10 cellular contexts compared by ENCODE assay signal in the genomic region with DNA sequence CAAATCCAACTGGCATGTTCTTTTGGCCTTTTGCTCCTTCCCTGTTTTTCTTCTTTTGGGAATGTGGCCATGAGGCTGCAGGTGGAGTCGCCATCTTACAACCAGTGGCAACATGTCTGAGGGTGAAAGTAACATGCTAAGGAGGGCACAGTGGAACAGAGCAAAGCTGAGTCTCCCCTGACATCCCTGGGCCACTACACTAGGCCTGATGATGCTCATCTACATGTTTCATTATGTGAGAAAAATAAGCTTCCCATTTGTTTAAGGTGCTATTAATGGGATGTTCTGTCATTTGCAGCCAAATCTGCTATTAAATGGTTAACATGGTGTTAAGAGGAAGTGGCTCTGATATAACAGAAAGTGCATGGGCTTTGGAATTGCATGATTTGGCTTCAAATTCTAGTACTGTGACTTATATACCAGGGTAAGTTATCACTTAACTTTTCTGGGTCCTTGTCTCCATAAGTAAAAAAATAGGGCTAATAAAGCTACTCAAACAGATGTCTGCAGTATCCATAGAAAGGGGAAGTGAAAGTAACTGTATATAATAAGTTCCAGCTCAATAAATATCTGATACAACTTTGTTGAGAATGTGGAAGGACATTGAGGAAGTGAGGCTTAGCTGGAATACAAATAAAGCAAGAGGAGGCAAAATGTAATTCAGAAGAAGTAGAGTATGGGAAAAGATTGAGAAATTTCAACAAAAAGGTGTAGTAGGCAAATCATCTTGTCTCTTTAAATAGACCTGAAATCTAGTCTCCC.
A peak's percentile ranks its signal among the peaks of the same experiment; 100 is the strongest.
DNase-seq lines count a peak whose midpoint lies in the region; ATAC-seq and TF ChIP-seq lines count a peak whose summit lies in the region.
"Had no signal": no experiment of that assay in that cellular context is flagged by ENCODE, and none has a peak within 500 bp of the region (broad histone marks: within the 10 kb centered on the region; RNA-seq: fewer than 3 reads in every experiment).

No MANE protein-coding gene starts in this region.

- peaks cover 45% of the 10 kb centered on the region for H3K4me1 Mint-ChIP-seq in memory B cell

- ATAC-seq in GM18868 (IDR thresholded peaks at IDR 0.05; ENCODE audit: unreplicated experiment) (peak; percentile 80), GM21825 (IDR thresholded peaks at IDR 0.05; ENCODE audit: unreplicated experiment) (peak; percentile 76), memory B cell (ENCODE audit: low read depth) (peak; percentile 95)

- peak overlapping the region; percentile 0 for H3K4me3 Mint-ChIP-seq in memory B cell

- TF ChIP-seq CTCF in hepatocyte (IDR thresholded peaks at IDR 0.05; ENCODE audit: poor library complexity), result no peak

- H3K9me3 ChIP-seq in hepatocyte (ENCODE audit: low read depth), result no peaks in the 10 kb centered on the region

- no peaks in the 10 kb centered on the region for H3K9me2 ChIP-seq in hepatocyte (replicated peaks; ENCODE audit: insufficient read depth)

- no peak overlapping the region for H3K4me2 ChIP-seq in hepatocyte

- H3K36me3 Mint-ChIP-seq in memory B cell, result no peaks in the 10 kb centered on the region

- H3K79me2 ChIP-seq in hepatocyte, result no peaks in the 10 kb centered on the region

- DNase-seq in KBM-7 (peak; percentile 60), memory B cell (ENCODE audit: low spot score in 2 of 2) (peak in 1 of 2 donors; percentile 35), OCI-M2 (lab: John Stamatoyannopoulos, UW; ENCODE audit: unreplicated experiment) (no peak), cortex of kidney (lab: John Stamatoyannopoulos, UW) (no peak), caudate nucleus (lab: John Stamatoyannopoulos, UW) (no peak), hepatocyte (ENCODE audit: low spot score) (no peak)

- H3K9me3 Mint-ChIP-seq in memory B cell, result no peaks in the 10 kb centered on the region

- in situ Hi-C loops in KBM-7 (cut with MboI; ENCODE audit: low pct_unique_long_range_greater_than_20kb, low sequenced_read_pairs), result no loop called here

- H3K27me3 ChIP-seq in hepatocyte, result no peaks in the 10 kb centered on the region

- peak overlapping the region; percentile 71 for H3K27ac Mint-ChIP-seq in memory B cell

- no peaks in the 10 kb centered on the region for H3K27me3 Mint-ChIP-seq in memory B cell

- no peak overlapping the region for H2AFZ ChIP-seq in hepatocyte

- H4K20me1 ChIP-seq in hepatocyte (ENCODE audit: insufficient read depth, poor library complexity, severe bottlenecking), result no peaks in the 10 kb centered on the region

- H3K36me3 ChIP-seq in hepatocyte (replicated peaks; ENCODE audit: insufficient read depth, low read depth), result no peaks in the 10 kb centered on the region

- WGBS in hepatocyte (ENCODE audit: low lambda C conversion rate, missing lambda C conversion rate), result 100% methylated on average over 1 of the region's 1 CpG

- H3K27ac ChIP-seq in caudate nucleus (ENCODE audit: low read depth, low read length) (no peak overlapping the region), hepatocyte (no peak overlapping the region)
- H3K27ac ChIP-seq: coronary artery, HL-60 had no signal

- H3K4me1 ChIP-seq in hepatocyte (ENCODE audit: insufficient read depth), result no peaks in the 10 kb centered on the region

- H3K4me3 ChIP-seq in hepatocyte, result no peak overlapping the region
- H3K4me3 ChIP-seq: coronary artery had no signal
